ENCODE assay signal across 16 cellular contexts in genomic region chr19:14460935-14461334, GRCh38. TPM values are rescaled to one million over a fixed set of nuclear protein-coding genes. Genes with fewer than 3 reads are reported as not detected.
"Had no signal": no experiment of that assay in that cellular context is flagged by ENCODE, and none has a peak within 500 bp of the region (broad histone marks: within the 10 kb centered on the region; RNA-seq: fewer than 3 reads in every experiment).

No MANE protein-coding gene starts in this region.

- H3K4me3 ChIP-seq: sigmoid colon, testis had no signal

- H3K4me3 Mint-ChIP-seq: activated naive CD4-positive, alpha-beta T cell treated with anti-CD3 and anti-CD28 coated beads for 36 hours; nephron; stimulated activated memory B cell treated with anti-CD40 and anti-IgM and Interleukin-4, amounts not matched to agents 10 μg/mL and 1 μg/mL and 100 μg/mL, for 72 hours; type B pancreatic cell had no signal

- H3K4me1 Mint-ChIP-seq: nephron; stimulated activated memory B cell treated with anti-CD40 and anti-IgM and Interleukin-4, amounts not matched to agents 10 μg/mL and 1 μg/mL and 100 μg/mL, for 72 hours had no signal

- H3K27me3 Mint-ChIP-seq: stimulated activated memory B cell treated with anti-CD40 and anti-IgM and Interleukin-4, amounts not matched to agents 10 μg/mL and 1 μg/mL and 100 μg/mL, for 72 hours; type B pancreatic cell had no signal

- H3K9me3 ChIP-seq: sigmoid colon, testis had no signal

- H3K9me3 Mint-ChIP-seq: activated naive CD4-positive, alpha-beta T cell treated with anti-CD3 and anti-CD28 coated beads for 36 hours; nephron; stimulated activated memory B cell treated with anti-CD40 and anti-IgM and Interleukin-4, amounts not matched to agents 10 μg/mL and 1 μg/mL and 100 μg/mL, for 72 hours; type B pancreatic cell had no signal

- ATAC-seq: stimulated activated memory B cell treated with anti-CD40 and anti-IgM and Interleukin-4, amounts not matched to agents 10 μg/mL and 1 μg/mL and 100 μg/mL, for 72 hours had no signal

- H3K27ac Mint-ChIP-seq: activated naive CD4-positive, alpha-beta T cell treated with anti-CD3 and anti-CD28 coated beads for 36 hours; nephron; stimulated activated memory B cell treated with anti-CD40 and anti-IgM and Interleukin-4, amounts not matched to agents 10 μg/mL and 1 μg/mL and 100 μg/mL, for 72 hours; type B pancreatic cell had no signal

- H3K27ac ChIP-seq: sigmoid colon, testis, WERI-Rb-1 had no signal

- DNase-seq: activated CD4-positive, alpha-beta T cell treated with anti-CD3 and anti-CD28 coated beads for 1 hour; activated naive CD4-positive, alpha-beta T cell treated with anti-CD3 and anti-CD28 coated beads for 36 hours; amniotic stem cell; dermis blood vessel endothelial cell; effector memory CD4-positive, alpha-beta T cell; mesenchymal stem cell; nucleus accumbens; posterior cingulate gyrus; sigmoid colon; stimulated activated CD4-positive, alpha-beta T cell treated with anti-CD3 and anti-CD28 coated beads, Interleukin-4, amount 100 ng/mL, for 4 hours; testis; WERI-Rb-1 had no signal

- H3K27me3 ChIP-seq: sigmoid colon, testis had no signal

- H3K4me1 ChIP-seq: sigmoid colon, testis had no signal

RNA-seq across cellular contexts. Expression of gene PTGER1, which starts 14.2 kb away (rescaled TPM):
- total RNA-seq: activated naive CD4-positive, alpha-beta T cell treated with anti-CD3 and anti-CD28 coated beads for 36 hours; SK-MEL-5 had no signal
